In the genomic region with DNA sequence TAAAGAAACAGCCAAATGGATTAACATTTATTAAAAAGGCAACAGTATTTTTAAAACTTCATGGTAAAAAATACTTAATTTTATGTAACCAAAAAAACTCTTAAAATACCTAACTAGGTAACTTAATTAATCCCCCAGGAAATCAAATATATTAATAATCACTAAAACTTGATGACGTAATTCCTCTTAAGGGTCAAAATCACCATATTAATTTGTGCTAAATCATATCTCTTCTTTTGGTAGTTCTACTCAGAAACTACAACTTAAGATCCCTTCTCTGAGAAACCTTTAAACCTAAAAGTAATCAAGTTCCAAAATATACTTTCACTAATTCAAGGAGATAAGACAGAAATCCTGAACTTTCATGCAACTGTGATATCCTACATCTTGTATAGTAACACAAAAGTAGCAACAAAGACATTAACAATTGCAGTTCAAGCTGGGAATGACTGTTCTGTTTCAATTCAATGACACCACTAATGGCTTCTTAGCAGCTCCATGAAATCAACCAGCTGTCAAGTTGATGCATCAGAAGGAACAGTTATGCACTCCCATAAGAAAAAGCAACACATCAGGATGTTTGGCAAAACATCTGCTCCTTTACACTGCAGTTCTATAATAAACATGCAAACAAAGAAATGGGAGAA, we compare ENCODE assay signal across 9 cellular contexts. TPM values are rescaled to one million over a fixed set of nuclear protein-coding genes. Genes with fewer than 3 reads are reported as not detected.
DNase-seq lines count a peak whose midpoint lies in the region; ATAC-seq and TF ChIP-seq lines count a peak whose summit lies in the region.
"Had no signal": no experiment of that assay in that cellular context is flagged by ENCODE, and none has a peak within 500 bp of the region (broad histone marks: within the 10 kb centered on the region; RNA-seq: fewer than 3 reads in every experiment).

No MANE protein-coding gene starts in this region.

- intact Hi-C loops in MCF 10A (cut with micrococcal nuclease) = no loop called here

- no peaks in the 10 kb centered on the region for H3K27me3 Mint-ChIP-seq in MCF 10A (ENCODE audit: insufficient read depth, unreplicated experiment)

- H3K9me3 Mint-ChIP-seq in MCF 10A (ENCODE audit: unreplicated experiment) = no peaks in the 10 kb centered on the region

- POLR2A ChIA-PET in MCF 10A (lab: Yijun Ruan, JAX) = interaction anchor here (0.6 to 11.1 kb wide), 10 partner anchors 9 to 114 kb away, joined by 3 to 262 read pairs (median 6); partner anchors contain the start of gene MARCHF7

- peak overlapping the region; percentile 98 for H3K27ac Mint-ChIP-seq in MCF 10A (ENCODE audit: low read depth, unreplicated experiment)

- peak overlapping the region; percentile 44 to 92 for H3K4me3 ChIP-seq in mucosa of rectum (ENCODE audit: low read length in 2 of 2)
- H3K4me3 ChIP-seq: SJSA1 had no signal

- no peaks in the 10 kb centered on the region for H3K27me3 ChIP-seq in mucosa of rectum (ENCODE audit: control insufficient read depth in 2 of 2, insufficient read depth in 2 of 2, low read length in 2 of 2)
- H3K27me3 ChIP-seq: SJSA1 had no signal

- peaks cover 7 to 20% of the 10 kb centered on the region in 2 donors for H3K4me1 ChIP-seq in mucosa of rectum (ENCODE audit: control insufficient read depth in 2 of 2, insufficient read depth in 2 of 2, low read length in 2 of 2)

- no peak for TF ChIP-seq CTCF in MCF 10A (IDR thresholded peaks at IDR 0.05; ENCODE audit: unreplicated experiment)

- peaks cover 20% of the 10 kb centered on the region for H3K4me1 Mint-ChIP-seq in MCF 10A (ENCODE audit: insufficient read depth, unreplicated experiment)

- no peaks in the 10 kb centered on the region for H3K9me3 ChIP-seq in mucosa of rectum (ENCODE audit: control insufficient read depth in 2 of 2, low read length in 2 of 2)
- H3K9me3 ChIP-seq: SJSA1 had no signal

- BruUV-seq in MCF 10A (replicated peaks; lab: Mats Ljungman, UMichigan) = no TSS peak

- CTCF ChIA-PET in MCF 10A (lab: Yijun Ruan, JAX) = interaction anchor here (0.5 kb wide), 1 partner anchor 865 kb away, joined by 4 read pairs; no protein-coding TSS in a partner anchor

- H3K9ac ChIP-seq in mucosa of rectum (ENCODE audit: low read depth in 1 of 2, low read length in 2 of 2) = peak overlapping the region in 1 of 2 donors; percentile 50

- H3K27ac ChIP-seq in mucosa of rectum (ENCODE audit: low read depth in 2 of 2, low read length in 2 of 2) = peak overlapping the region; percentile 19 to 57
- H3K27ac ChIP-seq: SJSA1 had no signal

- H3K36me3 ChIP-seq in mucosa of rectum (ENCODE audit: control insufficient read depth in 2 of 2, insufficient read depth in 2 of 2, low read length in 2 of 2) = no peaks in the 10 kb centered on the region
- H3K36me3 ChIP-seq: SJSA1 had no signal

- peak; percentile 27 for DNase-seq in DMS153 treated with DMSO at 0.1 percent for 48 hours (lab: John Stamatoyannopoulos, UW; ENCODE audit: unreplicated experiment)
- DNase-seq in NCI-H1694 (lab: John Stamatoyannopoulos, UW) = peak; percentile 79
- peak; percentile 40 for DNase-seq in MCF 10A (ENCODE audit: unreplicated experiment)
- no peak for DNase-seq in HK-2 (ENCODE audit: unreplicated experiment)
- DNase-seq in activated CD4-positive, alpha-beta T cell treated with anti-CD3 and anti-CD28 coated beads, Interleukin-2, amount 50 U/mL, for 1 hour = no peak

- ATAC-seq in GM19395 (IDR thresholded peaks at IDR 0.05; ENCODE audit: unreplicated experiment) = no peak
- no peak for ATAC-seq in HG03280 (IDR thresholded peaks at IDR 0.05; ENCODE audit: unreplicated experiment)

- peaks cover 12% of the 10 kb centered on the region for H3K36me3 Mint-ChIP-seq in MCF 10A (ENCODE audit: insufficient read depth, unreplicated experiment)

- H3K4me3 Mint-ChIP-seq in MCF 10A (ENCODE audit: unreplicated experiment) = peak overlapping the region; percentile 60

RNA-seq across cellular contexts. Expression of gene BAZ2B, which starts 4.0 kb away (rescaled TPM):
- total RNA-seq in MCF 10A (2022) = 51.8 and 60.0 TPM in 2 replicates

Comparison
In these comparisons a context has a peak if more than half of its experiments do, and no peak if none do; other contexts are left out.
1. DNase-seq: peak in DMS153 treated with DMSO at 0.1 percent for 48 hours (single experiment), NCI-H1694 (single experiment) and MCF 10A (single experiment); none in HK-2 (single experiment) and activated CD4-positive, alpha-beta T cell treated with anti-CD3 and anti-CD28 coated beads, Interleukin-2, amount 50 U/mL, for 1 hour (single experiment).